In the genomic region with DNA sequence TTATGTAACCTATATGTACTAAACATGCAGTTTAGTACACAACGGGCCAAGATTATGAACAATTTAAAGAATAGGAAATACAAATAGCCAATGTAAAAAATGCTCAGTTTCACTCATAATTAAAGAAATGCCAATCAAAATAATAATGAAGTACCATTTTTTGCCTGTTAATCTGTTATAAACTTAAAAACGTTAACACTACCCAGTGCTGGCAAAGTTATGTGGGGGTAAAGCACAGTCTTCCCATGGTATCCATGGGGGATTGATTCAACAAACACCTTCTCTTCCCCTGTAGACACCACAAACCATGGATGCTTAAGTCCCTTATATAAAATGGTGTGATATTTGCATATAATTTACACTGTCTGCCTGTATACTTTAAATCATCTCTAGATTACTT, we compare ENCODE assay signal across 10 cellular contexts.
"Had no signal": no experiment of that assay in that cellular context is flagged by ENCODE, and none has a peak within 500 bp of the region (broad histone marks: within the 10 kb centered on the region; RNA-seq: fewer than 3 reads in every experiment).

No MANE protein-coding gene starts in this region.

- DNase-seq: GM23248, GOT3, H7, H9, HCEC 1CT, HFFc6 had no signal

- H3K9me3 ChIP-seq: HAP-1 had no signal

- FAIRE-seq: H1, H54 had no signal

- H3K27ac ChIP-seq: GM23248 had no signal

- H3K4me3 ChIP-seq: GM23248, GM23338, HAP-1 had no signal

- H3K36me3 ChIP-seq: HAP-1 had no signal
